ENCODE assay signal across 22 cellular contexts in the genomic region with DNA sequence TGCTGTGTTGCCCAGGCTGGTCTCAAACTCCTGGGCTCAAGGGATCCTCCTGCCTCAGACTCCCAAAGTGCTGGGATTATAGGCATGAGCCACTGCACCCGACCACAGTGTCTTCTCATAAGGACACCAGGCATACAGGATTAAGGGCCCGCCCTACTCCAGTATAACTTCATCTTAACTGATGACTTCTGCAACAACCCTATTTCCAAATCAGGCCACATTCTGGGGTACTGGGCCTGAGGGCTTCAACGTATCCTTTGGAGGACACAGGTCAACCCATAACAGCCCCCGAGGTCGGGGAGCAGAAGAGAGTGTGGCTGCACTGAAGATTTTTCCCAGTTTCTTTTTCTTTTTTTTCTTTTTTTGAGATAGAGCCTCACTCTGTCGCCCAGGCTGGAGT. TPM values are rescaled to one million over a fixed set of nuclear protein-coding genes. Genes with fewer than 3 reads are reported as not detected.
DNase-seq lines count a peak whose midpoint lies in the region; ATAC-seq and TF ChIP-seq lines count a peak whose summit lies in the region.
"Had no signal": no experiment of that assay in that cellular context is flagged by ENCODE, and none has a peak within 500 bp of the region (broad histone marks: within the 10 kb centered on the region; RNA-seq: fewer than 3 reads in every experiment).

No MANE protein-coding gene starts in this region.

- H3K36me3 Mint-ChIP-seq in activated T-cell treated with anti-CD3 and anti-CD28 coated beads, Interleukin-2, amount 50 U/mL, for 24 hours (ENCODE audit: low read depth) = no peaks in the 10 kb centered on the region
- H3K36me3 Mint-ChIP-seq: CD8-positive, alpha-beta memory T cell had no signal

- H3K4me1 Mint-ChIP-seq in activated T-cell treated with anti-CD3 and anti-CD28 coated beads, Interleukin-2, amount 50 U/mL, for 24 hours (ENCODE audit: low read depth) = peaks cover 24% of the 10 kb centered on the region

- peak; percentile 26 for DNase-seq in activated T-cell treated with anti-CD3 and anti-CD28 coated beads, Interleukin-2, amount 50 U/mL, for 24 hours
- no peak for DNase-seq in activated T-cell treated with anti-CD3 and anti-CD28 coated beads, Interleukin-2, amount 50 U/mL, for 1 hour
- DNase-seq in RWPE2 (ENCODE audit: low spot score) = peak; percentile 61
- peak; percentile 57 for DNase-seq in mesenteric fat pad (ENCODE audit: low spot score)
- DNase-seq in effector CD8-positive, alpha-beta T cell (lab: John Stamatoyannopoulos, UW) = no peak
- DNase-seq in NCI-H524 (lab: John Stamatoyannopoulos, UW) = no peak
- DNase-seq: H9, NCI-H1417, NCI-H187, NCI-H2107, NCI-H510A, NCI-H774, Right ventricle myocardium superior had no signal

- H3K4me3 Mint-ChIP-seq in activated T-cell treated with anti-CD3 and anti-CD28 coated beads, Interleukin-2, amount 50 U/mL, for 24 hours = no peak overlapping the region
- H3K4me3 Mint-ChIP-seq: H9 had no signal

- H3K4me1 ChIP-seq in RWPE2 (ENCODE audit: insufficient read depth, poor library complexity, severe bottlenecking) = no peaks in the 10 kb centered on the region

- no peak overlapping the region for H3K27ac ChIP-seq in RWPE2 (ENCODE audit: poor library complexity, severe bottlenecking)
- H3K27ac ChIP-seq: BLaER1 treated with 17β-estradiol and CSF1 and Interleukin-3, amounts not matched to agents 10 nM and 100 nM; HL-60; KMS-11 had no signal

- H3K27me3 ChIP-seq in RWPE2 (ENCODE audit: insufficient read depth, poor library complexity, severe bottlenecking) = peaks cover 3% of the 10 kb centered on the region
- H3K27me3 ChIP-seq: BLaER1 treated with 17β-estradiol and CSF1 and Interleukin-3, amounts not matched to agents 10 nM and 100 nM had no signal

- no peak overlapping the region for H3K27ac Mint-ChIP-seq in activated T-cell treated with anti-CD3 and anti-CD28 coated beads, Interleukin-2, amount 50 U/mL, for 24 hours
- H3K27ac Mint-ChIP-seq: H9 had no signal

- H3K4me3 ChIP-seq in RWPE2 (ENCODE audit: severe bottlenecking) = no peak overlapping the region
- H3K4me3 ChIP-seq: BLaER1 treated with 17β-estradiol and CSF1 and Interleukin-3, amounts not matched to agents 10 nM and 100 nM had no signal

- ATAC-seq in RWPE2 (ENCODE audit: low read depth) = no peak
- no peak for ATAC-seq in GM21390 (IDR thresholded peaks at IDR 0.05; ENCODE audit: unreplicated experiment)

- TF ChIP-seq CTCF in RWPE2 (IDR thresholded peaks at IDR 0.05; ENCODE audit: poor library complexity, severe bottlenecking) = no peak

- H3K9me3 ChIP-seq in RWPE2 (ENCODE audit: severe bottlenecking) = no peaks in the 10 kb centered on the region
- H3K9me3 ChIP-seq: BLaER1 treated with 17β-estradiol and CSF1 and Interleukin-3, amounts not matched to agents 10 nM and 100 nM had no signal

- no peaks in the 10 kb centered on the region for H3K9me3 Mint-ChIP-seq in activated T-cell treated with anti-CD3 and anti-CD28 coated beads, Interleukin-2, amount 50 U/mL, for 24 hours
- H3K9me3 Mint-ChIP-seq: CD8-positive, alpha-beta memory T cell; H9 had no signal

- no peaks in the 10 kb centered on the region for H3K36me3 ChIP-seq in RWPE2 (ENCODE audit: low read depth)
- H3K36me3 ChIP-seq: BLaER1 treated with 17β-estradiol and CSF1 and Interleukin-3, amounts not matched to agents 10 nM and 100 nM had no signal

- no peaks in the 10 kb centered on the region for H3K27me3 Mint-ChIP-seq in activated T-cell treated with anti-CD3 and anti-CD28 coated beads, Interleukin-2, amount 50 U/mL, for 24 hours

RNA-seq across cellular contexts. Expression of gene SUN5, which starts 39.7 kb away (rescaled TPM):
- total RNA-seq in mesenteric fat pad = not detected
- total RNA-seq: A673; CD8-positive, alpha-beta memory T cell; H9; HT1080; M059J; OCI-LY7; Right ventricle myocardium superior had no signal

RNA-seq across cellular contexts. Expression of gene BPIFB2, which starts 42.9 kb away (rescaled TPM):
- not detected for total RNA-seq in mesenteric fat pad
- total RNA-seq: A673; CD8-positive, alpha-beta memory T cell; H9; HT1080; M059J; OCI-LY7; Right ventricle myocardium superior had no signal

Comparison
In these comparisons a context has a peak if more than half of its experiments do, and no peak if none do; other contexts are left out.
1. DNase-seq: peak in activated T-cell treated with anti-CD3 and anti-CD28 coated beads, Interleukin-2, amount 50 U/mL, for 24 hours (single experiment), RWPE2 (single experiment) and mesenteric fat pad (single experiment); none in activated T-cell treated with anti-CD3 and anti-CD28 coated beads, Interleukin-2, amount 50 U/mL, for 1 hour (single experiment), effector CD8-positive, alpha-beta T cell (single experiment) and NCI-H524 (0 of 2).